Comparison of ENCODE assay signal across 9 cellular contexts in genomic region chr5:10699281-10699874, GRCh38.
DNase-seq lines count a peak whose midpoint lies in the region; ATAC-seq and TF ChIP-seq lines count a peak whose summit lies in the region.
"Had no signal": no experiment of that assay in that cellular context is flagged by ENCODE, and none has a peak within 500 bp of the region (broad histone marks: within the 10 kb centered on the region; RNA-seq: fewer than 3 reads in every experiment).

No MANE protein-coding gene starts in this region.

- H3K9me3 ChIP-seq in CD4-positive, alpha-beta T cell (ENCODE audit: control insufficient read depth, low read length): no peaks in the 10 kb centered on the region
- H3K9me3 ChIP-seq in tibial artery: no peaks in the 10 kb centered on the region
- H3K9me3 ChIP-seq: neutrophil had no signal

- no peaks in the 10 kb centered on the region for H3K27me3 Mint-ChIP-seq in CD4-positive, alpha-beta T cell

- H3K9me3 Mint-ChIP-seq in stimulated activated effector memory CD8-positive, alpha-beta T cell treated with anti-CD3 and anti-CD28 coated beads, Interleukin-12 subunit alpha, Interleukin-12 subunit beta, amount 100 ng/mL, for 72 hours: no peaks in the 10 kb centered on the region
- H3K9me3 Mint-ChIP-seq in CD4-positive, alpha-beta T cell: no peaks in the 10 kb centered on the region

- no peak overlapping the region for H3K27ac ChIP-seq in CD4-positive, alpha-beta T cell (ENCODE audit: low read depth, low read length)
- H3K27ac ChIP-seq in tibial artery: no peak overlapping the region
- H3K27ac ChIP-seq: neutrophil had no signal

- H3K36me3 ChIP-seq in tibial artery: no peaks in the 10 kb centered on the region

- no peak for TF ChIP-seq CTCF in CD4-positive, alpha-beta T cell (IDR thresholded peaks at IDR 0.05)
- TF ChIP-seq CTCF in tibial artery (IDR thresholded peaks at IDR 0.05): no peak

- intact Hi-C loops in CD4-positive, alpha-beta T cell (cut with DNase I, micrococcal nuclease): no loop called here
- intact Hi-C loops in tibial artery (cut with DNase I; ENCODE audit: low total_unique reads): no loop called here

- peak overlapping the region; percentile 60 for H3K27ac Mint-ChIP-seq in stimulated activated effector memory CD8-positive, alpha-beta T cell treated with anti-CD3 and anti-CD28 coated beads, Interleukin-12 subunit alpha, Interleukin-12 subunit beta, amount 100 ng/mL, for 72 hours
- H3K27ac Mint-ChIP-seq in CD4-positive, alpha-beta T cell: no peak overlapping the region

- DNase-seq in NAMALWA (ENCODE audit: low spot score): peak; percentile 57
- DNase-seq in stimulated activated effector memory CD8-positive, alpha-beta T cell treated with anti-CD3 and anti-CD28 coated beads, Interleukin-12 subunit alpha, Interleukin-12 subunit beta, amount 100 ng/mL, for 72 hours (ENCODE audit: low spot score in 2 of 2): no peak
- no peak for DNase-seq in CD4-positive, alpha-beta T cell
- no peak for DNase-seq in tibial artery
- no peak for DNase-seq in NCI-H226
- DNase-seq: cortex of kidney had no signal

- POLR2A ChIA-PET in CD4-positive, alpha-beta T cell (lab: Charles Lee): no interaction called here

- ATAC-seq in GM19324 (IDR thresholded peaks at IDR 0.05; ENCODE audit: low FRiP score, unreplicated experiment) (peak; percentile 48), HG02852 (IDR thresholded peaks at IDR 0.05; ENCODE audit: unreplicated experiment) (peak; percentile 59)
- ATAC-seq in stimulated activated effector memory CD8-positive, alpha-beta T cell treated with anti-CD3 and anti-CD28 coated beads, Interleukin-12 subunit alpha, Interleukin-12 subunit beta, amount 100 ng/mL, for 72 hours: no peak
- no peak for ATAC-seq in CD4-positive, alpha-beta T cell (ENCODE audit: poor library complexity)

- H3K4me1 Mint-ChIP-seq in stimulated activated effector memory CD8-positive, alpha-beta T cell treated with anti-CD3 and anti-CD28 coated beads, Interleukin-12 subunit alpha, Interleukin-12 subunit beta, amount 100 ng/mL, for 72 hours: peaks cover 55% of the 10 kb centered on the region
- peaks cover 46% of the 10 kb centered on the region for H3K4me1 Mint-ChIP-seq in CD4-positive, alpha-beta T cell (ENCODE audit: low read depth)

- H3K27me3 ChIP-seq in CD4-positive, alpha-beta T cell (ENCODE audit: control insufficient read depth, insufficient read depth, low read length): no peaks in the 10 kb centered on the region
- H3K27me3 ChIP-seq in tibial artery: no peaks in the 10 kb centered on the region
- H3K27me3 ChIP-seq: neutrophil had no signal

- CTCF ChIA-PET in CD4-positive, alpha-beta T cell (lab: Charles Lee): no interaction called here

- H3K4me3 ChIP-seq in tibial artery: no peak overlapping the region

- no peaks in the 10 kb centered on the region for H3K36me3 Mint-ChIP-seq in stimulated activated effector memory CD8-positive, alpha-beta T cell treated with anti-CD3 and anti-CD28 coated beads, Interleukin-12 subunit alpha, Interleukin-12 subunit beta, amount 100 ng/mL, for 72 hours
- peaks cover 4% of the 10 kb centered on the region for H3K36me3 Mint-ChIP-seq in CD4-positive, alpha-beta T cell (ENCODE audit: low read depth)

- H3K4me1 ChIP-seq in tibial artery: peaks cover 0 to 34% (median 22%) of the 10 kb centered on the region in 4 donors

- H3K4me3 Mint-ChIP-seq in stimulated activated effector memory CD8-positive, alpha-beta T cell treated with anti-CD3 and anti-CD28 coated beads, Interleukin-12 subunit alpha, Interleukin-12 subunit beta, amount 100 ng/mL, for 72 hours: no peak overlapping the region
- H3K4me3 Mint-ChIP-seq in CD4-positive, alpha-beta T cell: no peak overlapping the region

Comparison
In these comparisons a context has a peak if more than half of its experiments do, and no peak if none do; other contexts are left out.
1. ATAC-seq: peak in GM19324 (single experiment) and HG02852 (single experiment); none in stimulated activated effector memory CD8-positive, alpha-beta T cell treated with anti-CD3 and anti-CD28 coated beads, Interleukin-12 subunit alpha, Interleukin-12 subunit beta, amount 100 ng/mL, for 72 hours (single experiment) and CD4-positive, alpha-beta T cell (single experiment).